ENCODE assay signal across 1 cellular context in genomic region chr3:186682734-186683133, GRCh38.
TF ChIP-seq lines count a peak whose summit lies in the region.

No MANE protein-coding gene starts in this region.

TF ChIP-seq in K562, 482 proteins besides CTCF, POLR2A, EP300 and RAD21 (continues in another document):
- 0 out of 4 replicates have a peak, but pooled peaks of 1 of the 2 experiments have one; percentile 21 for TF ChIP-seq KDM1A (IDR thresholded peaks at IDR 0.05)
- TF ChIP-seq, protein P1, sequence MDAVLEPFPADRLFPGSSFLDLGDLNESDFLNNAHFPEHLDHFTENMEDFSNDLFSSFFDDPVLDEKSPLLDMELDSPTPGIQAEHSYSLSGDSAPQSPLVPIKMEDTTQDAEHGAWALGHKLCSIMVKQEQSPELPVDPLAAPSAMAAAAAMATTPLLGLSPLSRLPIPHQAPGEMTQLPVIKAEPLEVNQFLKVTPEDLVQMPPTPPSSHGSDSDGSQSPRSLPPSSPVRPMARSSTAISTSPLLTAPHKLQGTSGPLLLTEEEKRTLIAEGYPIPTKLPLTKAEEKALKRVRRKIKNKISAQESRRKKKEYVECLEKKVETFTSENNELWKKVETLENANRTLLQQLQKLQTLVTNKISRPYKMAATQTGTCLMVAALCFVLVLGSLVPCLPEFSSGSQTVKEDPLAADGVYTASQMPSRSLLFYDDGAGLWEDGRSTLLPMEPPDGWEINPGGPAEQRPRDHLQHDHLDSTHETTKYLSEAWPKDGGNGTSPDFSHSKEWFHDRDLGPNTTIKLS (IDR thresholded peaks at IDR 0.05; ENCODE audit: borderline replicate concordance, low read depth): 0 out of 2 replicates have a peak, but pooled peaks have one; percentile 32
- no peak for TF ChIP-seq MCM5 (IDR thresholded peaks at IDR 0.05; ENCODE audit: low read depth)
- peak; percentile 49; the same call in 1 of the 2 replicates for TF ChIP-seq EHMT2 (IDR thresholded peaks at IDR 0.05)
- TF ChIP-seq HES1 (IDR thresholded peaks at IDR 0.05; ENCODE audit: low read depth): peak; percentile 56; the same call in 1 of the 2 replicates
- peak; percentile 30 for TF ChIP-seq EGR1 (conservative IDR thresholded peaks at IDR 0.05)
- 0 out of 2 replicates have a peak, but pooled peaks have one; percentile 62 for TF ChIP-seq MYC (IDR thresholded peaks at IDR 0.05; ENCODE audit: low read depth, low read length)
- TF ChIP-seq MYC (CRISPR knock-in tag; IDR thresholded peaks at IDR 0.05; ENCODE audit: borderline replicate concordance, low read depth): no peak
- TF ChIP-seq L3MBTL2 (IDR thresholded peaks at IDR 0.05): peak; percentile 78
- no peak for TF ChIP-seq SNIP1 (IDR thresholded peaks at IDR 0.05; ENCODE audit: low read depth)
- 0 out of 2 replicates have a peak, but pooled peaks have one; percentile 23 for TF ChIP-seq PKNOX1 (IDR thresholded peaks at IDR 0.05)
- no peak for TF ChIP-seq TAF15 (IDR thresholded peaks at IDR 0.05; ENCODE audit: low read depth, low read length)
- TF ChIP-seq SRSF7 (optimal IDR thresholded peaks at IDR 0.05; ENCODE audit: low read depth, low read length): no peak
- TF ChIP-seq, protein P2, sequence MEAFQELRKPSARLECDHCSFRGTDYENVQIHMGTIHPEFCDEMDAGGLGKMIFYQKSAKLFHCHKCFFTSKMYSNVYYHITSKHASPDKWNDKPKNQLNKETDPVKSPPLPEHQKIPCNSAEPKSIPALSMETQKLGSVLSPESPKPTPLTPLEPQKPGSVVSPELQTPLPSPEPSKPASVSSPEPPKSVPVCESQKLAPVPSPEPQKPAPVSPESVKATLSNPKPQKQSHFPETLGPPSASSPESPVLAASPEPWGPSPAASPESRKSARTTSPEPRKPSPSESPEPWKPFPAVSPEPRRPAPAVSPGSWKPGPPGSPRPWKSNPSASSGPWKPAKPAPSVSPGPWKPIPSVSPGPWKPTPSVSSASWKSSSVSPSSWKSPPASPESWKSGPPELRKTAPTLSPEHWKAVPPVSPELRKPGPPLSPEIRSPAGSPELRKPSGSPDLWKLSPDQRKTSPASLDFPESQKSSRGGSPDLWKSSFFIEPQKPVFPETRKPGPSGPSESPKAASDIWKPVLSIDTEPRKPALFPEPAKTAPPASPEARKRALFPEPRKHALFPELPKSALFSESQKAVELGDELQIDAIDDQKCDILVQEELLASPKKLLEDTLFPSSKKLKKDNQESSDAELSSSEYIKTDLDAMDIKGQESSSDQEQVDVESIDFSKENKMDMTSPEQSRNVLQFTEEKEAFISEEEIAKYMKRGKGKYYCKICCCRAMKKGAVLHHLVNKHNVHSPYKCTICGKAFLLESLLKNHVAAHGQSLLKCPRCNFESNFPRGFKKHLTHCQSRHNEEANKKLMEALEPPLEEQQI (IDR thresholded peaks at IDR 0.05): no peak
- TF ChIP-seq ZNF644 (tag; IDR thresholded peaks at IDR 0.05; ENCODE audit: low read depth): no peak
- peak; percentile 36 to 62; a peak in 1 of 4 replicates for TF ChIP-seq MNT (conservative IDR thresholded peaks at IDR 0.05)
- peak; percentile 21; the same call in 1 of the 2 replicates for TF ChIP-seq C11orf30 (IDR thresholded peaks at IDR 0.05; ENCODE audit: low read depth)
- no peak for TF ChIP-seq CBFB (CRISPR knock-in tag; IDR thresholded peaks at IDR 0.05)
- 0 out of 4 replicates have a peak, but pooled peaks of 1 of the 2 experiments have one; percentile 29 for TF ChIP-seq HDAC1 (IDR thresholded peaks at IDR 0.05)
- no peak for TF ChIP-seq RBM17 (IDR thresholded peaks at IDR 0.05; ENCODE audit: borderline replicate concordance, low read depth, low read length)
- peak; percentile 88 for TF ChIP-seq ZNF75A (CRISPR knock-in tag; IDR thresholded peaks at IDR 0.05)
- TF ChIP-seq MAFG (tag; conservative IDR thresholded peaks at IDR 0.05): peak; percentile 45; the same call in 1 of the 2 replicates
- peak in 1 of 2 experiments; percentile 71; a peak in 2 of 4 replicates for TF ChIP-seq RCOR1 (IDR thresholded peaks at IDR 0.05; ENCODE audit: borderline replicate concordance in 1 of 2, low read depth in 2 of 2, low read length in 2 of 2)
- TF ChIP-seq STAT6 (CRISPR knock-in tag; IDR thresholded peaks at IDR 0.05): no peak
- peak; percentile 78 for TF ChIP-seq NFE2 (IDR thresholded peaks at IDR 0.05; ENCODE audit: low read depth)
- TF ChIP-seq ARID1B (IDR thresholded peaks at IDR 0.05): peak; percentile 36; the same call in 1 of the 2 replicates
- TF ChIP-seq DPF2 (IDR thresholded peaks at IDR 0.05): 0 out of 2 replicates have a peak, but pooled peaks have one; percentile 18
- TF ChIP-seq SIN3A (IDR thresholded peaks at IDR 0.05; ENCODE audit: borderline replicate concordance in 2 of 2, control insufficient read depth in 1 of 2, low read depth in 2 of 2, low read length in 2 of 2): no peak
- peak in 1 of 2 experiments; percentile 44; a peak in 1 of 4 replicates for TF ChIP-seq TRIM24 (IDR thresholded peaks at IDR 0.05)
- TF ChIP-seq, protein P3, sequence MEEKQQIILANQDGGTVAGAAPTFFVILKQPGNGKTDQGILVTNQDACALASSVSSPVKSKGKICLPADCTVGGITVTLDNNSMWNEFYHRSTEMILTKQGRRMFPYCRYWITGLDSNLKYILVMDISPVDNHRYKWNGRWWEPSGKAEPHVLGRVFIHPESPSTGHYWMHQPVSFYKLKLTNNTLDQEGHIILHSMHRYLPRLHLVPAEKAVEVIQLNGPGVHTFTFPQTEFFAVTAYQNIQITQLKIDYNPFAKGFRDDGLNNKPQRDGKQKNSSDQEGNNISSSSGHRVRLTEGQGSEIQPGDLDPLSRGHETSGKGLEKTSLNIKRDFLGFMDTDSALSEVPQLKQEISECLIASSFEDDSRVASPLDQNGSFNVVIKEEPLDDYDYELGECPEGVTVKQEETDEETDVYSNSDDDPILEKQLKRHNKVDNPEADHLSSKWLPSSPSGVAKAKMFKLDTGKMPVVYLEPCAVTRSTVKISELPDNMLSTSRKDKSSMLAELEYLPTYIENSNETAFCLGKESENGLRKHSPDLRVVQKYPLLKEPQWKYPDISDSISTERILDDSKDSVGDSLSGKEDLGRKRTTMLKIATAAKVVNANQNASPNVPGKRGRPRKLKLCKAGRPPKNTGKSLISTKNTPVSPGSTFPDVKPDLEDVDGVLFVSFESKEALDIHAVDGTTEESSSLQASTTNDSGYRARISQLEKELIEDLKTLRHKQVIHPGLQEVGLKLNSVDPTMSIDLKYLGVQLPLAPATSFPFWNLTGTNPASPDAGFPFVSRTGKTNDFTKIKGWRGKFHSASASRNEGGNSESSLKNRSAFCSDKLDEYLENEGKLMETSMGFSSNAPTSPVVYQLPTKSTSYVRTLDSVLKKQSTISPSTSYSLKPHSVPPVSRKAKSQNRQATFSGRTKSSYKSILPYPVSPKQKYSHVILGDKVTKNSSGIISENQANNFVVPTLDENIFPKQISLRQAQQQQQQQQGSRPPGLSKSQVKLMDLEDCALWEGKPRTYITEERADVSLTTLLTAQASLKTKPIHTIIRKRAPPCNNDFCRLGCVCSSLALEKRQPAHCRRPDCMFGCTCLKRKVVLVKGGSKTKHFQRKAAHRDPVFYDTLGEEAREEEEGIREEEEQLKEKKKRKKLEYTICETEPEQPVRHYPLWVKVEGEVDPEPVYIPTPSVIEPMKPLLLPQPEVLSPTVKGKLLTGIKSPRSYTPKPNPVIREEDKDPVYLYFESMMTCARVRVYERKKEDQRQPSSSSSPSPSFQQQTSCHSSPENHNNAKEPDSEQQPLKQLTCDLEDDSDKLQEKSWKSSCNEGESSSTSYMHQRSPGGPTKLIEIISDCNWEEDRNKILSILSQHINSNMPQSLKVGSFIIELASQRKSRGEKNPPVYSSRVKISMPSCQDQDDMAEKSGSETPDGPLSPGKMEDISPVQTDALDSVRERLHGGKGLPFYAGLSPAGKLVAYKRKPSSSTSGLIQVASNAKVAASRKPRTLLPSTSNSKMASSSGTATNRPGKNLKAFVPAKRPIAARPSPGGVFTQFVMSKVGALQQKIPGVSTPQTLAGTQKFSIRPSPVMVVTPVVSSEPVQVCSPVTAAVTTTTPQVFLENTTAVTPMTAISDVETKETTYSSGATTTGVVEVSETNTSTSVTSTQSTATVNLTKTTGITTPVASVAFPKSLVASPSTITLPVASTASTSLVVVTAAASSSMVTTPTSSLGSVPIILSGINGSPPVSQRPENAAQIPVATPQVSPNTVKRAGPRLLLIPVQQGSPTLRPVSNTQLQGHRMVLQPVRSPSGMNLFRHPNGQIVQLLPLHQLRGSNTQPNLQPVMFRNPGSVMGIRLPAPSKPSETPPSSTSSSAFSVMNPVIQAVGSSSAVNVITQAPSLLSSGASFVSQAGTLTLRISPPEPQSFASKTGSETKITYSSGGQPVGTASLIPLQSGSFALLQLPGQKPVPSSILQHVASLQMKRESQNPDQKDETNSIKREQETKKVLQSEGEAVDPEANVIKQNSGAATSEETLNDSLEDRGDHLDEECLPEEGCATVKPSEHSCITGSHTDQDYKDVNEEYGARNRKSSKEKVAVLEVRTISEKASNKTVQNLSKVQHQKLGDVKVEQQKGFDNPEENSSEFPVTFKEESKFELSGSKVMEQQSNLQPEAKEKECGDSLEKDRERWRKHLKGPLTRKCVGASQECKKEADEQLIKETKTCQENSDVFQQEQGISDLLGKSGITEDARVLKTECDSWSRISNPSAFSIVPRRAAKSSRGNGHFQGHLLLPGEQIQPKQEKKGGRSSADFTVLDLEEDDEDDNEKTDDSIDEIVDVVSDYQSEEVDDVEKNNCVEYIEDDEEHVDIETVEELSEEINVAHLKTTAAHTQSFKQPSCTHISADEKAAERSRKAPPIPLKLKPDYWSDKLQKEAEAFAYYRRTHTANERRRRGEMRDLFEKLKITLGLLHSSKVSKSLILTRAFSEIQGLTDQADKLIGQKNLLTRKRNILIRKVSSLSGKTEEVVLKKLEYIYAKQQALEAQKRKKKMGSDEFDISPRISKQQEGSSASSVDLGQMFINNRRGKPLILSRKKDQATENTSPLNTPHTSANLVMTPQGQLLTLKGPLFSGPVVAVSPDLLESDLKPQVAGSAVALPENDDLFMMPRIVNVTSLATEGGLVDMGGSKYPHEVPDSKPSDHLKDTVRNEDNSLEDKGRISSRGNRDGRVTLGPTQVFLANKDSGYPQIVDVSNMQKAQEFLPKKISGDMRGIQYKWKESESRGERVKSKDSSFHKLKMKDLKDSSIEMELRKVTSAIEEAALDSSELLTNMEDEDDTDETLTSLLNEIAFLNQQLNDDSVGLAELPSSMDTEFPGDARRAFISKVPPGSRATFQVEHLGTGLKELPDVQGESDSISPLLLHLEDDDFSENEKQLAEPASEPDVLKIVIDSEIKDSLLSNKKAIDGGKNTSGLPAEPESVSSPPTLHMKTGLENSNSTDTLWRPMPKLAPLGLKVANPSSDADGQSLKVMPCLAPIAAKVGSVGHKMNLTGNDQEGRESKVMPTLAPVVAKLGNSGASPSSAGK (IDR thresholded peaks at IDR 0.05): peak; percentile 52
- TF ChIP-seq MEIS2 (IDR thresholded peaks at IDR 0.05; ENCODE audit: partially characterized antibody): peak; percentile 6
- TF ChIP-seq XRCC3 (IDR thresholded peaks at IDR 0.05): no peak
- no peak for TF ChIP-seq ZNF277 (CRISPR knock-in tag; IDR thresholded peaks at IDR 0.05; ENCODE audit: borderline replicate concordance)
- peak; percentile 99 for TF ChIP-seq ZNF766 (CRISPR knock-in tag; conservative IDR thresholded peaks at IDR 0.05)
